22 cellular contexts compared by ENCODE assay signal in genomic region chr3:67781218-67781617, GRCh38.
DNase-seq lines count a peak whose midpoint lies in the region; TF ChIP-seq lines count a peak whose summit lies in the region.
"Had no signal": no experiment of that assay in that cellular context is flagged by ENCODE, and none has a peak within 500 bp of the region (broad histone marks: within the 10 kb centered on the region; RNA-seq: fewer than 3 reads in every experiment).

No MANE protein-coding gene starts in this region.

- no peak for TF ChIP-seq POLR2A in esophagus muscularis mucosa (IDR thresholded peaks at IDR 0.05; ENCODE audit: low read depth)

- TF ChIP-seq EP300 in esophagus muscularis mucosa (IDR thresholded peaks at IDR 0.05), result no peak

- DNase-seq in DMS53 (lab: John Stamatoyannopoulos, UW), result peak; percentile 76
- DNase-seq in HT-29 (ENCODE audit: low spot score), result peak; percentile 4
- peak; percentile 1 for DNase-seq in OCI-M1 (lab: John Stamatoyannopoulos, UW)
- peak; percentile 59 for DNase-seq in chondrocyte (ENCODE audit: low spot score)
- no peak for DNase-seq in esophagus muscularis mucosa (ENCODE audit: extremely low spot score)
- DNase-seq in NOMO-1 treated with dmso at 0.1 percent for 144 hours (lab: John Stamatoyannopoulos, UW; ENCODE audit: unreplicated experiment), result no peak
- DNase-seq in GOT3 (lab: John Stamatoyannopoulos, UW), result no peak
- no peak for DNase-seq in NCI-H1092 treated with DMSO at 0.1 percent for 48 hours (lab: John Stamatoyannopoulos, UW)
- DNase-seq: 8988T; CD8-positive, alpha-beta T cell; GF-D8; MG63; NCI-H1436; NCI-H2029 treated with DMSO at 0.1 percent for 48 hours; NCI-H2171; NCI-H524 treated with DMSO at 0.1 percent for 48 hours; SJCRH30; T-cell had no signal

- H3K4me1 Mint-ChIP-seq in chondrocyte (ENCODE audit: low read depth), result no peaks in the 10 kb centered on the region

- H3K27ac Mint-ChIP-seq in chondrocyte (ENCODE audit: unreplicated experiment), result no peak overlapping the region
- H3K27ac Mint-ChIP-seq: CD8-positive, alpha-beta T cell; T-cell; T-helper 2 cell treated with Interferon-gamma antibody and Interleukin-4, amounts not matched to agents 5 μg/mL and 100 μg/mL, for 36 hours had no signal

- TF ChIP-seq CTCF in chondrocyte (IDR thresholded peaks at IDR 0.05) (no peak), esophagus muscularis mucosa (IDR thresholded peaks at IDR 0.05) (no peak)

- no peaks in the 10 kb centered on the region for H3K27me3 ChIP-seq in esophagus muscularis mucosa
- H3K27me3 ChIP-seq: BLaER1 treated with 17β-estradiol and CSF1 and Interleukin-3, amounts not matched to agents 10 nM and 100 nM; MG63; SJCRH30 had no signal

- no peak overlapping the region for H3K27ac ChIP-seq in esophagus muscularis mucosa (replicated peaks in 1 of 4)
- H3K27ac ChIP-seq: BLaER1 treated with 17β-estradiol and CSF1 and Interleukin-3, amounts not matched to agents 10 nM and 100 nM; HL-60; SJCRH30 had no signal

- H3K9me3 Mint-ChIP-seq in chondrocyte (ENCODE audit: low read depth), result peaks cover 29% of the 10 kb centered on the region

- H3K36me3 ChIP-seq in esophagus muscularis mucosa, result no peaks in the 10 kb centered on the region
- H3K36me3 ChIP-seq: BLaER1 treated with 17β-estradiol and CSF1 and Interleukin-3, amounts not matched to agents 10 nM and 100 nM; HAP-1; MG63; SJCRH30 had no signal

- H3K36me3 Mint-ChIP-seq in chondrocyte (ENCODE audit: low read depth), result peaks cover 4% of the 10 kb centered on the region

- peaks cover 0 to 16% (median 12%) of the 10 kb centered on the region in 4 donors for H3K9me3 ChIP-seq in esophagus muscularis mucosa
- H3K9me3 ChIP-seq: HAP-1, MG63, SJCRH30 had no signal

- no peak overlapping the region for H3K4me3 Mint-ChIP-seq in chondrocyte (ENCODE audit: unreplicated experiment)
- H3K4me3 Mint-ChIP-seq: CD8-positive, alpha-beta T cell; T-cell; T-helper 2 cell treated with Interferon-gamma antibody and Interleukin-4, amounts not matched to agents 5 μg/mL and 100 μg/mL, for 36 hours had no signal

- no peaks in the 10 kb centered on the region for H3K4me1 ChIP-seq in esophagus muscularis mucosa
- H3K4me1 ChIP-seq: BLaER1 treated with 17β-estradiol and CSF1 and Interleukin-3, amounts not matched to agents 10 nM and 100 nM; HAP-1 had no signal

- WGBS in esophagus muscularis mucosa, result 87% methylated on average over 9 of the region's 11 CpGs

- H3K4me3 ChIP-seq in esophagus muscularis mucosa, result no peak overlapping the region
- H3K4me3 ChIP-seq: BLaER1 treated with 17β-estradiol and CSF1 and Interleukin-3, amounts not matched to agents 10 nM and 100 nM; HAP-1; MG63; SJCRH30 had no signal

- intact Hi-C loops in esophagus muscularis mucosa (cut with DNase I), result no loop called here

- peaks cover 13% of the 10 kb centered on the region for H3K27me3 Mint-ChIP-seq in chondrocyte (ENCODE audit: low read depth)
- H3K27me3 Mint-ChIP-seq: T-cell had no signal

Comparison
In these comparisons a context has a peak if more than half of its experiments do, and no peak if none do; other contexts are left out.
1. DNase-seq: peak in DMS53 (single experiment), HT-29 (single experiment), OCI-M1 (single experiment) and chondrocyte (single experiment); none in esophagus muscularis mucosa (single experiment), NOMO-1 treated with dmso at 0.1 percent for 144 hours (single experiment), GOT3 (single experiment) and NCI-H1092 treated with DMSO at 0.1 percent for 48 hours (single experiment).